In the genomic region with DNA sequence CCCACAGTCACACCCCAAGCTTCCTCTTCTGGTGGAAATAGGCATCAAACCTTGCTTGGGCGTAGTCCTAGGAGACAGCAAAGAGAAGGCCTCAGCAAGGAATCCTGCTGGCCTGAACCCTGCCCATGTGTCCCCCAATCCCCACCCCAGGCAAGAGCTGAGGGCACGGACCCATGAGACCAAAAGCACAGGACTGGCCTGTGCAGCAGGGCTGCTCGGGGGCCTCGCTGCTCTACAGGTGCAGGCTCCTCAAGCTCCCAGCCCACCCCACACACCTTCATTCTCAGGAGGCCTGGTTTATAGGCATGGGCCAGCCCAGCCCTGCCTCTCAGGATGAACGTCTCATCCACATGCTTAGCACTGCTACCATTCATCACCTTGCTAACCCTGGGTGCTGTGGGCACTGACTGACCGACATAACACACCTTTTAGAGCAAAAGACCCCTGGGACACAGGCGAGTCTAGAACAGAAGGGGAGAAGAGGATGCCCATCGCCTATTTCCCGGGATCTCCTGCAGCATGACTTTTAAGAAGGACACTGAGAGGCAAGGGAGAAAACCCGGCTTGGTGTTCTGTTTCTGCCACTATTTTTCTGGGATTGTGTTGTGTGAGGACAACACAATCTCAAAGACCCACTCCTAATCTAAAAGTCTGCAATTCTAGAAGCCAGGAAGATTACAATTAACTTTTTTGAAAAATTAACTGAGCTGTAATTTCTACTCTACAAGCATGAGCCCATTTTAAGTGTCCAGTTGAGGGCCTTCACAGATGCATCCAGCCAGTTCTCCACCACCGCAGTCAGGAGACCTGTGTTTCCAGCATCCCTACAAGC, we compare ENCODE assay signal across 1 cellular context.
TF ChIP-seq lines count a peak whose summit lies in the region.

No MANE protein-coding gene starts in this region.

TF ChIP-seq in HepG2, 621 proteins besides CTCF, POLR2A, EP300 and RAD21:
- TF ChIP-seq, protein P1, sequence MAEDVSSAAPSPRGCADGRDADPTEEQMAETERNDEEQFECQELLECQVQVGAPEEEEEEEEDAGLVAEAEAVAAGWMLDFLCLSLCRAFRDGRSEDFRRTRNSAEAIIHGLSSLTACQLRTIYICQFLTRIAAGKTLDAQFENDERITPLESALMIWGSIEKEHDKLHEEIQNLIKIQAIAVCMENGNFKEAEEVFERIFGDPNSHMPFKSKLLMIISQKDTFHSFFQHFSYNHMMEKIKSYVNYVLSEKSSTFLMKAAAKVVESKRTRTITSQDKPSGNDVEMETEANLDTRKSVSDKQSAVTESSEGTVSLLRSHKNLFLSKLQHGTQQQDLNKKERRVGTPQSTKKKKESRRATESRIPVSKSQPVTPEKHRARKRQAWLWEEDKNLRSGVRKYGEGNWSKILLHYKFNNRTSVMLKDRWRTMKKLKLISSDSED (CRISPR knock-in tag; IDR thresholded peaks at IDR 0.05) = no peak
- TF ChIP-seq POLR2G (IDR thresholded peaks at IDR 0.05; ENCODE audit: low read depth, low read length) (peak; percentile 52; the same call in 1 of the 2 replicates), BORCS8-MEF2B (CRISPR knock-in tag; IDR thresholded peaks at IDR 0.05) (peak; percentile 38; the same call in 1 of the 2 replicates), JDP2 (CRISPR knock-in tag; IDR thresholded peaks at IDR 0.05; ENCODE audit: borderline replicate concordance) (no peak), PAF1 (CRISPR knock-in tag; IDR thresholded peaks at IDR 0.05) (0 out of 2 replicates have a peak, but pooled peaks have one; percentile 41), ZFYVE20 (CRISPR knock-in tag; IDR thresholded peaks at IDR 0.05; ENCODE audit: borderline replicate concordance, low read depth) (no peak), ZNF883 (CRISPR knock-in tag; IDR thresholded peaks at IDR 0.05; ENCODE audit: not compliant biosample characterization) (peak; percentile 31), ZNF263 (CRISPR knock-in tag; IDR thresholded peaks at IDR 0.05) (peak; percentile 52; the same call in 1 of the 2 replicates), POLR2AphosphoS2 (IDR thresholded peaks at IDR 0.05; ENCODE audit: low read depth, low read length) (peak; percentile 35; the same call in 1 of the 2 replicates), CENPT (CRISPR knock-in tag; IDR thresholded peaks at IDR 0.05; ENCODE audit: low read depth) (no peak), AGO2 (optimal IDR thresholded peaks at IDR 0.05; ENCODE audit: low read depth, low read length) (peak; percentile 86)
- TF ChIP-seq, protein P2, sequence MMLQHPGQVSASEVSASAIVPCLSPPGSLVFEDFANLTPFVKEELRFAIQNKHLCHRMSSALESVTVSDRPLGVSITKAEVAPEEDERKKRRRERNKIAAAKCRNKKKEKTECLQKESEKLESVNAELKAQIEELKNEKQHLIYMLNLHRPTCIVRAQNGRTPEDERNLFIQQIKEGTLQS (CRISPR knock-in tag; IDR thresholded peaks at IDR 0.05) = no peak
- TF ChIP-seq, protein P3, sequence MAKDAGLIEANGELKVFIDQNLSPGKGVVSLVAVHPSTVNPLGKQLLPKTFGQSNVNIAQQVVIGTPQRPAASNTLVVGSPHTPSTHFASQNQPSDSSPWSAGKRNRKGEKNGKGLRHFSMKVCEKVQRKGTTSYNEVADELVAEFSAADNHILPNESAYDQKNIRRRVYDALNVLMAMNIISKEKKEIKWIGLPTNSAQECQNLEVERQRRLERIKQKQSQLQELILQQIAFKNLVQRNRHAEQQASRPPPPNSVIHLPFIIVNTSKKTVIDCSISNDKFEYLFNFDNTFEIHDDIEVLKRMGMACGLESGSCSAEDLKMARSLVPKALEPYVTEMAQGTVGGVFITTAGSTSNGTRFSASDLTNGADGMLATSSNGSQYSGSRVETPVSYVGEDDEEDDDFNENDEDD (CRISPR knock-in tag; IDR thresholded peaks at IDR 0.05; ENCODE audit: borderline replicate concordance) = 0 out of 2 replicates have a peak, but pooled peaks have one; percentile 5
- TF ChIP-seq, protein P4, sequence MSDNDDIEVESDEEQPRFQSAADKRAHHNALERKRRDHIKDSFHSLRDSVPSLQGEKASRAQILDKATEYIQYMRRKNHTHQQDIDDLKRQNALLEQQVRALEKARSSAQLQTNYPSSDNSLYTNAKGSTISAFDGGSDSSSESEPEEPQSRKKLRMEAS (IDR thresholded peaks at IDR 0.05) = 0 out of 2 replicates have a peak, but pooled peaks have one; percentile 8
